ENCODE assay signal across 22 cellular contexts in the genomic region with DNA sequence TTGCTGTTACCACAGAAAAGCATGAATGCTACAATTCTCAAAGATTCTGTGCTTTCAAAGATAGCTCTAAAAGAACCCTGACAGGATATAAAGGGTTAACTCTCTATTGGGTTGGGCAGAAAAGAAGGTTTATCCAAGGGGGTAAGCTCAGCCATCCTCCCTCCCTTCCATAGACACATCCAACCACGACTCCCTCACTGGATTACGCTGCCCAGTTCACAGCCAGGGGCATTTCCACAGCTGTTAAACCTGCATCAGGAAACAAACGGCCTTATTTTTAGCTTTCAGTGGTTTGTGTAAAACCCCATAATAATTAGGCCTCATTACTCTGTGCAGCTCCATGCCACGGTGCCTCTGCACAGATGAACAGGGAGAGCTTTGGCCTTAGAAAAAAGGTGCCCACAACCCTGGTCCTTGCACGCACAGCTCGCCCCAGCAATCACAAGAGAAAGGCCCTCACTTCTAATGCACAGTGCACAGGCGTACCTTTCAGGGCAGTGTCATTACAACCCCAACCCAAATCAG.
DNase-seq lines count a peak whose midpoint lies in the region; ATAC-seq and TF ChIP-seq lines count a peak whose summit lies in the region.
"Had no signal": no experiment of that assay in that cellular context is flagged by ENCODE, and none has a peak within 500 bp of the region (broad histone marks: within the 10 kb centered on the region; RNA-seq: fewer than 3 reads in every experiment).

No MANE protein-coding gene starts in this region.

- no peak overlapping the region for H3K4me2 ChIP-seq in OCI-LY7 (ENCODE audit: low read length)

- ATAC-seq in HG03342 (IDR thresholded peaks at IDR 0.05; ENCODE audit: unreplicated experiment) (no peak), HG03354 (IDR thresholded peaks at IDR 0.05; ENCODE audit: poor library complexity, severe bottlenecking, unreplicated experiment) (no peak)
- ATAC-seq: HCT116, left ventricle myocardium superior had no signal

- no peak overlapping the region for H3K4me3 ChIP-seq in OCI-LY7 (ENCODE audit: low read depth, low read length, poor library complexity, severe bottlenecking)
- H3K4me3 ChIP-seq: skin epidermis had no signal

- BruUV-seq in OCI-LY7 (replicated peaks; lab: Mats Ljungman, UMichigan), result no TSS peak

- intact Hi-C loops in OCI-LY7 (cut with micrococcal nuclease; ENCODE audit: unreplicated experiment), result no loop called here

- H3K36me3 ChIP-seq in OCI-LY7 (ENCODE audit: insufficient read depth, low read length), result no peaks in the 10 kb centered on the region

- H4K20me1 ChIP-seq in OCI-LY7 (ENCODE audit: insufficient read depth, low read length), result no peaks in the 10 kb centered on the region

- no peak overlapping the region for H3K27ac ChIP-seq in OCI-LY7 (ENCODE audit: low read depth, low read length, poor library complexity, severe bottlenecking)
- H3K27ac ChIP-seq: skin epidermis had no signal

- no peaks in the 10 kb centered on the region for H3K9me3 ChIP-seq in OCI-LY7 (ENCODE audit: low read length)

- DNase-seq in COLO829 (ENCODE audit: low spot score) (peak; percentile 11), NCI-H1417 treated with DMSO at 0.1 percent for 48 hours (lab: John Stamatoyannopoulos, UW) (peak; percentile 2), OCI-LY7 (ENCODE audit: low spot score) (peak; percentile 1), foreskin melanocyte (peak; percentile 3), ureter (ENCODE audit: low spot score) (no peak), amygdala (lab: John Stamatoyannopoulos, UW) (no peak)
- DNase-seq: activated CD4-positive, alpha-beta T cell treated with anti-CD3 and anti-CD28 coated beads, Interleukin-2, amount 10 ng/mL, durations not matched to agents 24 days and 14 days; activated effector memory CD4-positive, alpha-beta T cell treated with anti-CD3 and anti-CD28 coated beads, Interleukin-2, amount 50 U/mL, for 16 hours; activated naive CD8-positive, alpha-beta T cell treated with anti-CD3 and anti-CD28 coated beads, Interleukin-2, amount 10 ng/mL, durations not matched to agents 7 days and 5 days; activated T-cell treated with anti-CD3 and anti-CD28 coated beads, Interleukin-2, amount 50 U/mL, for 1 hour; DND-41; KBM-7; left ventricle myocardium superior; NCI-H1436; NCI-H510A; RPMI8226; stimulated activated CD8-positive, alpha-beta memory T cell treated with anti-CD3 and anti-CD28 coated beads, Interleukin-4, amount 100 ng/mL, for 48 hours; trophoblast cell had no signal

- no peaks in the 10 kb centered on the region for H3K9me2 ChIP-seq in OCI-LY7 (ENCODE audit: insufficient read depth, low read length)

- H3K79me2 ChIP-seq in OCI-LY7 (ENCODE audit: insufficient read depth, low read depth, low read length), result no peaks in the 10 kb centered on the region

- H2AFZ ChIP-seq in OCI-LY7 (ENCODE audit: low read length), result 0 out of 2 replicates have a peak overlapping the region, but pooled peaks have one; percentile 8

- POLR2A ChIA-PET in OCI-LY7 (lab: Charles Lee), result interaction anchor here (0.7 to 0.9 kb wide), 2 partner anchors 11 to 37 kb away, joined by 3 to 4 read pairs; no protein-coding TSS in a partner anchor

- CTCF ChIA-PET in OCI-LY7 (lab: Charles Lee; ENCODE audit: unreplicated experiment), result no interaction called here

- no peak for TF ChIP-seq CTCF in OCI-LY7 (conservative IDR thresholded peaks at IDR 0.05; ENCODE audit: low read length)

- H3K4me1 ChIP-seq in OCI-LY7 (ENCODE audit: insufficient read depth, low read length, poor library complexity, severe bottlenecking), result peaks cover 5% of the 10 kb centered on the region

Comparison
In these comparisons a context has a peak if more than half of its experiments do, and no peak if none do; other contexts are left out.
1. DNase-seq: peak in COLO829 (single experiment), NCI-H1417 treated with DMSO at 0.1 percent for 48 hours (single experiment), OCI-LY7 (single experiment) and foreskin melanocyte (single experiment); none in ureter (single experiment) and amygdala (0 of 56).